ENCODE assay signal across 18 cellular contexts in genomic region chr10:87506988-87507387, GRCh38. TPM values are rescaled to one million over a fixed set of nuclear protein-coding genes. Genes with fewer than 3 reads are reported as not detected.
DNase-seq lines count a peak whose midpoint lies in the region; ATAC-seq, FAIRE-seq and TF ChIP-seq lines count a peak whose summit lies in the region.
"Had no signal": no experiment of that assay in that cellular context is flagged by ENCODE, and none has a peak within 500 bp of the region (broad histone marks: within the 10 kb centered on the region; RNA-seq: fewer than 3 reads in every experiment).

No MANE protein-coding gene starts in this region.

- H3K9me3 Mint-ChIP-seq in progenitor cell of endocrine pancreas (ENCODE audit: low read depth), result no peaks in the 10 kb centered on the region

- H3K4me3 ChIP-seq in A549 (no peak overlapping the region), HUES64 (ENCODE audit: low read length) (peak overlapping the region; percentile 97; the same call in 1 of the 2 replicates), adipocyte (ENCODE audit: low read length) (peak overlapping the region; percentile 98), HepG2 (replicated peaks in 1 of 3; ENCODE audit: insufficient read depth in 1 of 3, low read depth in 2 of 3, low read length in 3 of 3) (peak overlapping the region; percentile 16 to 98 (median 94); a peak in 5 of 6 replicates)

- peaks cover 30% of the 10 kb centered on the region for H3K4me1 ChIP-seq in A549
- H3K4me1 ChIP-seq in HUES64 (ENCODE audit: insufficient read depth, low read length), result peaks cover 27% of the 10 kb centered on the region
- peaks cover 21% of the 10 kb centered on the region for H3K4me1 ChIP-seq in adipocyte (ENCODE audit: control insufficient read depth, insufficient read depth, low read length)
- H3K4me1 ChIP-seq in HepG2 (ENCODE audit: insufficient read depth, low read length), result peaks cover 57% of the 10 kb centered on the region

- peak overlapping the region; percentile 97 for H3K4me2 ChIP-seq in A549
- H3K4me2 ChIP-seq in HepG2 (ENCODE audit: low read depth, low read length), result peak overlapping the region; percentile 73

- TF ChIP-seq POLR2A in A549 (IDR thresholded peaks at IDR 0.05; ENCODE audit: low read length) (no peak), HepG2 (IDR thresholded peaks at IDR 0.05; ENCODE audit: insufficient read depth in 1 of 2, low read depth in 2 of 2, low read length in 2 of 2) (no peak)

- H3K36me3 Mint-ChIP-seq in progenitor cell of endocrine pancreas (ENCODE audit: insufficient read depth), result peaks cover 10% of the 10 kb centered on the region

- H3K9ac ChIP-seq in HUES64 (ENCODE audit: low read depth, low read length) (no peak overlapping the region), adipocyte (ENCODE audit: low read length) (peak overlapping the region; percentile 13), HepG2 (ENCODE audit: insufficient read depth, low read depth, low read length) (peak overlapping the region; percentile 78)

- peaks cover 15% of the 10 kb centered on the region for H3K4me1 Mint-ChIP-seq in progenitor cell of endocrine pancreas (ENCODE audit: low read depth)

- H3K27me3 Mint-ChIP-seq in progenitor cell of endocrine pancreas, result no peaks in the 10 kb centered on the region

- in situ Hi-C loops in HepG2 (cut with HindIII; ENCODE audit: extremely low pct_ligation_motif_present, low pct_unique_long_range_greater_than_20kb), result no loop called here

- no peaks in the 10 kb centered on the region for H3K9me3 ChIP-seq in A549
- H3K9me3 ChIP-seq in HUES64 (ENCODE audit: insufficient read depth, low read depth, low read length), result no peaks in the 10 kb centered on the region
- H3K9me3 ChIP-seq in adipocyte (ENCODE audit: control insufficient read depth, low read length), result no peaks in the 10 kb centered on the region
- no peaks in the 10 kb centered on the region for H3K9me3 ChIP-seq in HepG2 (ENCODE audit: low read length)
- H3K9me3 ChIP-seq: lower lobe of right lung had no signal

- no peak for FAIRE-seq in A549 (lab: Jason Lieb, UNC)
- FAIRE-seq in HepG2 (lab: Jason Lieb, UNC), result no peak
- FAIRE-seq: TTC549 had no signal

- intact Hi-C loops in HepG2 (cut with micrococcal nuclease; ENCODE audit: unreplicated experiment), result loop anchor here (5.0 kb wide), 1 partner anchor 165 kb away; no protein-coding TSS in a partner anchor

- BruUV-seq in HepG2 (replicated peaks; lab: Mats Ljungman, UMichigan), result TSS peak; percentile 39

- no peak for TF ChIP-seq EP300 in A549 (IDR thresholded peaks at IDR 0.05)
- TF ChIP-seq EP300 in HepG2 (IDR thresholded peaks at IDR 0.05; ENCODE audit: low read depth in 2 of 2, low read length in 2 of 2), result no peak
- TF ChIP-seq EP300 in HepG2 (CRISPR knock-in tag; IDR thresholded peaks at IDR 0.05; ENCODE audit: borderline replicate concordance), result no peak

- POLR2A ChIA-PET in A549 (lab: Yijun Ruan, JAX) (no interaction called here), HepG2 (lab: Yijun Ruan, JAX) (no interaction called here)

- no peak overlapping the region for H3K4me3 Mint-ChIP-seq in progenitor cell of endocrine pancreas (ENCODE audit: low read depth)

- TF ChIP-seq RAD21 in A549 (conservative IDR thresholded peaks at IDR 0.05 in 1 of 2, IDR thresholded peaks at IDR 0.05 in 1 of 2), result no peak
- no peak for TF ChIP-seq RAD21 in HepG2 (CRISPR knock-in tag; IDR thresholded peaks at IDR 0.05)

- DNase-seq in A549 (ENCODE audit: low read depth in 1 of 2, low spot score in 1 of 2), result no peak
- DNase-seq in adipocyte (ENCODE audit: low read depth), result no peak
- no peak for DNase-seq in HepG2 (ENCODE audit: low spot score)
- no peak for DNase-seq in progenitor cell of endocrine pancreas (ENCODE audit: low spot score, unreplicated experiment)
- DNase-seq in cerebellum (ENCODE audit: low spot score), result no peak
- DNase-seq: activated CD8-positive, alpha-beta memory T cell treated with anti-CD3 and anti-CD28 coated beads, Interleukin-2, amount 10 ng/mL, durations not matched to agents 7 days and 5 days; activated naive CD4-positive, alpha-beta T cell treated with anti-CD3 and anti-CD28 coated beads, Interleukin-2, amount 50 U/mL, for 16 hours; cerebellar nuclear complex; DMS 273 treated with DMSO at 0.1 percent for 48 hours; lower lobe of right lung; NCI-H1694; NCI-H82; SHP77 had no signal

- peaks cover 49% of the 10 kb centered on the region for H3K79me2 ChIP-seq in HepG2 (ENCODE audit: insufficient read depth, low read length)

- no peak overlapping the region for H2AFZ ChIP-seq in HepG2 (ENCODE audit: low read length)

- WGBS in A549 (ENCODE audit: missing lambda C conversion rate), result 84% methylated on average over 3 of the region's 3 CpGs
- WGBS in HUES64, result 89% methylated on average over 3 of the region's 3 CpGs
- 57% methylated on average over 3 of the region's 3 CpGs for WGBS in HepG2 (ENCODE audit: low lambda C conversion rate)

- peaks cover 44% of the 10 kb centered on the region for H3K36me3 ChIP-seq in HUES64 (ENCODE audit: insufficient read depth, low read length)
- H3K36me3 ChIP-seq in adipocyte (ENCODE audit: control insufficient read depth, insufficient read depth, low read length, severe bottlenecking), result peaks cover 19% of the 10 kb centered on the region
- peaks cover 0 to 14% of the 10 kb centered on the region in 2 experiments; a peak in 3 of 5 replicates for H3K36me3 ChIP-seq in HepG2 (replicated peaks in 1 of 2; ENCODE audit: control insufficient read depth in 1 of 2, insufficient read depth in 2 of 2, low read length in 2 of 2)

- 0 out of 2 replicates have a peak, but pooled peaks cover 4% of the 10 kb centered on the region for H4K20me1 ChIP-seq in HepG2 (ENCODE audit: insufficient read depth, low read length)

- H3K27ac ChIP-seq in A549 (no peak overlapping the region), HUES64 (ENCODE audit: low read depth, low read length) (no peak overlapping the region), HepG2 (ENCODE audit: extremely low read length, insufficient read depth, low read length) (no peak overlapping the region)
- H3K27ac ChIP-seq: epithelial cell of prostate, lower lobe of right lung had no signal

- H3K27ac Mint-ChIP-seq in progenitor cell of endocrine pancreas, result no peak overlapping the region
- H3K27ac Mint-ChIP-seq: activated CD8-positive, alpha-beta memory T cell treated with anti-CD3 and anti-CD28 coated beads, Interleukin-2, amount 10 ng/mL, durations not matched to agents 7 days and 5 days had no signal

- TF ChIP-seq CTCF in A549 (IDR thresholded peaks at IDR 0.05) (no peak), HepG2 (CRISPR knock-in tag; IDR thresholded peaks at IDR 0.05) (no peak), progenitor cell of endocrine pancreas (IDR thresholded peaks at IDR 0.05; ENCODE audit: unreplicated experiment) (no peak)

- no peak for ATAC-seq in A549
- ATAC-seq in HepG2, result no peak
- no peak for ATAC-seq in GM18858 (IDR thresholded peaks at IDR 0.05; ENCODE audit: unreplicated experiment)
- ATAC-seq in GM21825 (IDR thresholded peaks at IDR 0.05; ENCODE audit: unreplicated experiment), result no peak
- ATAC-seq: activated CD8-positive, alpha-beta memory T cell treated with anti-CD3 and anti-CD28 coated beads, Interleukin-2, amount 10 ng/mL, durations not matched to agents 7 days and 5 days; lower lobe of right lung had no signal

- CTCF ChIA-PET in A549 (lab: Yijun Ruan, JAX) (interaction anchor here (1.4 kb wide), 1 partner anchor 12 kb away, joined by 4 read pairs; no protein-coding TSS in a partner anchor), HepG2 (lab: Yijun Ruan, JAX; ENCODE audit: low intra/inter-chr PET ratio, low total read pairs) (no interaction called here)

- H3K27me3 ChIP-seq in HUES64 (ENCODE audit: insufficient read depth, low read length) (peaks cover 2% of the 10 kb centered on the region; the same call in 1 of the 2 replicates), adipocyte (replicated peaks; ENCODE audit: control insufficient read depth, insufficient read depth, low read length) (no peaks in the 10 kb centered on the region), HepG2 (ENCODE audit: control insufficient read depth in 1 of 2, insufficient read depth in 2 of 2, low read length in 2 of 2) (no peaks in the 10 kb centered on the region; a peak in 1 of 5 replicates)

TF ChIP-seq in HepG2, 621 proteins besides CTCF, POLR2A, EP300 and RAD21 (continues in another document):
- no peak for TF ChIP-seq SP2 (CRISPR knock-in tag; IDR thresholded peaks at IDR 0.05)
- no peak for TF ChIP-seq ZNF496 (CRISPR knock-in tag; IDR thresholded peaks at IDR 0.05; ENCODE audit: insufficient replicate concordance)
- TF ChIP-seq POGZ (CRISPR knock-in tag; IDR thresholded peaks at IDR 0.05), result no peak

RNA-seq across cellular contexts. Expression of gene MINPP1, which starts 2.3 kb away (rescaled TPM):
- polyA plus RNA-seq in A549 (2011; rRNA removed), result 26.9 and 28.4 TPM in 2 replicates
- polyA plus RNA-seq in A549 (2012; cell fraction: cytosol; rRNA removed), result 13.7 and 16.6 TPM in 2 replicates
- 17.2 and 31.9 TPM in 2 replicates for polyA plus RNA-seq in A549 (2012; cell fraction: nucleus; rRNA removed)
- 29.5 to 32.5 TPM (median 31.4 TPM) in 3 replicates for polyA plus RNA-seq in A549 (2017; fragmentation: RNase III; extraction: RNeasy Plus Mini Kit Qiagen cat#74134 plus additional on column Dnase treatment)
- 4.1 and 4.9 TPM in 2 replicates for polyA minus RNA-seq in A549 (2011; rRNA and poly(A)+ RNA removed)
- 25.8 TPM for polyA plus RNA-seq in HUES64 (2013, experiment 1 of 2)
- 25.2 TPM for polyA plus RNA-seq in HUES64 (2013, experiment 2 of 2)
- total RNA-seq in HepG2 (2016; rRNA removed; fragmentation: Illumina TruSeq; extraction: Trizol), result 28.0 and 53.7 TPM in 2 replicates
- total RNA-seq in HepG2 (2016; cell fraction: cytosol; rRNA removed; fragmentation: Illumina TruSeq; extraction: Trizol; ENCODE audit: low read depth), result 3.9 and 4.8 TPM in 2 replicates
- 24.9 and 55.2 TPM in 2 replicates for total RNA-seq in HepG2 (2016; cell fraction: insoluble cytoplasmic fraction; rRNA removed; fragmentation: Illumina TruSeq; extraction: Trizol)
- total RNA-seq in HepG2 (2016; cell fraction: membrane; rRNA removed; fragmentation: Illumina TruSeq; extraction: Trizol), result 7.7 and 10.4 TPM in 2 replicates
- total RNA-seq in HepG2 (2016; cell fraction: nucleus; rRNA removed; fragmentation: Illumina TruSeq; extraction: Trizol), result 52.9 and 65.7 TPM in 2 replicates
- polyA plus RNA-seq in HepG2 (2011; rRNA removed), result 18.4 and 19.2 TPM in 2 replicates
- polyA plus RNA-seq in HepG2 (2011; cell fraction: cytosol; rRNA removed), result 9.0 and 10.4 TPM in 2 replicates
- polyA plus RNA-seq in HepG2 (2011; cell fraction: nucleus; rRNA removed), result 9.9 and 11.4 TPM in 2 replicates
- 25.8 and 38.1 TPM in 2 replicates for polyA plus RNA-seq in HepG2 (2012)
- polyA plus RNA-seq in HepG2 (2016; cell fraction: cytosol; fragmentation: Illumina TruSeq; extraction: Trizol; ENCODE audit: low read depth), result 2.4 TPM in 2 replicates
- 23.4 and 25.5 TPM in 2 replicates for polyA plus RNA-seq in HepG2 (2016; cell fraction: insoluble cytoplasmic fraction; fragmentation: Illumina TruSeq; extraction: Trizol; ENCODE audit: low read depth)
- polyA plus RNA-seq in HepG2 (2016; cell fraction: membrane; fragmentation: Illumina TruSeq; extraction: Trizol; ENCODE audit: low read depth), result 4.2 and 5.6 TPM in 2 replicates
- polyA plus RNA-seq in HepG2 (2016; cell fraction: nucleus; fragmentation: Illumina TruSeq; extraction: Trizol; ENCODE audit: insufficient read depth, low read depth), result 70.3 and 77.7 TPM in 2 replicates
- 6.3 and 28.3 TPM in 2 replicates for polyA minus RNA-seq in HepG2 (2011; rRNA and poly(A)+ RNA removed; ENCODE audit: low replicate concordance)
- 16.9 and 17.9 TPM in 2 replicates for polyA minus RNA-seq in HepG2 (2011; cell fraction: cytosol; rRNA and poly(A)+ RNA removed)
- polyA minus RNA-seq in HepG2 (2011; cell fraction: nucleus; rRNA and poly(A)+ RNA removed), result 13.6 and 15.2 TPM in 2 replicates
- total RNA-seq in progenitor cell of endocrine pancreas, result 30.1 and 31.5 TPM in 2 replicates
- total RNA-seq in cerebellum, result 20.8 TPM
